1 cellular context compared by ENCODE assay signal in the genomic region with DNA sequence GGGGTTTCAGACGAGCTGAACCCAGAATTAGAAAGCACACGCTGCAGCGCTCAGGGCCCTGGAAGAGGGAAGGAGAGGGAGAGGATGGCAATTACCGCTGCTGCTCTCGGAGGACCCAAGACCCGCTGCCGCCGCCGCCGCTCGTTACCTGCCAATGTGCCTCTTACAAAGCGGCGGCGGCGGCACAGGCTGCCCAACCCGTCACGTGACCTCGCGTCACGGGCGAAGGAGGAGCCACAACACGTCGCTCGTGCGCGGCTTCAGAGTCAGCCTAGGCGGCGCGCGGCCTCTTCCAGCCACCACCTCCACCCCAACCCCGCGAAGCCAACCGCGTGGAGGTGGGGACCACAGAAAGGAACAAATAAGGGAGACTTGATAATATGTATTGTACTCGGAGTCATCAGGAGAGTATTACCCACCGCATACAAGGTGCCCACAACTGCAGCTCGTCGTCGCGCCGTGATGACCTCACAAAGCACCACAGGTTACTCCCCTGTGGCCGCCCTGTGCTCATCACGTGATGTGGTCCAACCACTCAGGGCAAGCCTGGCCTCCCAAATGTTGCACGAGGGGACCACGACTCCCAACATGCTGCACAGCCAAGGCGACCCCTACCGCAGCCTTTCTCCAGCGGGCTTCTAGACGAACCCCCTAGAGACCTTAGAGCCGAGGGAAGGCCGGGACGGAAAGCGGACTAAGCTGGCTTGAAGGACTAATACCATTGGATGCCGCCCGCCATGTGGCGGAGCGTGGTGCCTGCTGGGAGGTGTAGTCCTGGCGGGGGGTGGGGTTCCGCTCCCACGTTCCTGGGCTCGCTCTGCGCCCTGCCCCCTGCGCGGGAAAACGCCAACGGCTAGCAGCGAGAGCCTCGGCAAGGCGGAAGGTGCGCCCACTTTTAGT.
TF ChIP-seq lines count a peak whose summit lies in the region.

A gene with protein sequence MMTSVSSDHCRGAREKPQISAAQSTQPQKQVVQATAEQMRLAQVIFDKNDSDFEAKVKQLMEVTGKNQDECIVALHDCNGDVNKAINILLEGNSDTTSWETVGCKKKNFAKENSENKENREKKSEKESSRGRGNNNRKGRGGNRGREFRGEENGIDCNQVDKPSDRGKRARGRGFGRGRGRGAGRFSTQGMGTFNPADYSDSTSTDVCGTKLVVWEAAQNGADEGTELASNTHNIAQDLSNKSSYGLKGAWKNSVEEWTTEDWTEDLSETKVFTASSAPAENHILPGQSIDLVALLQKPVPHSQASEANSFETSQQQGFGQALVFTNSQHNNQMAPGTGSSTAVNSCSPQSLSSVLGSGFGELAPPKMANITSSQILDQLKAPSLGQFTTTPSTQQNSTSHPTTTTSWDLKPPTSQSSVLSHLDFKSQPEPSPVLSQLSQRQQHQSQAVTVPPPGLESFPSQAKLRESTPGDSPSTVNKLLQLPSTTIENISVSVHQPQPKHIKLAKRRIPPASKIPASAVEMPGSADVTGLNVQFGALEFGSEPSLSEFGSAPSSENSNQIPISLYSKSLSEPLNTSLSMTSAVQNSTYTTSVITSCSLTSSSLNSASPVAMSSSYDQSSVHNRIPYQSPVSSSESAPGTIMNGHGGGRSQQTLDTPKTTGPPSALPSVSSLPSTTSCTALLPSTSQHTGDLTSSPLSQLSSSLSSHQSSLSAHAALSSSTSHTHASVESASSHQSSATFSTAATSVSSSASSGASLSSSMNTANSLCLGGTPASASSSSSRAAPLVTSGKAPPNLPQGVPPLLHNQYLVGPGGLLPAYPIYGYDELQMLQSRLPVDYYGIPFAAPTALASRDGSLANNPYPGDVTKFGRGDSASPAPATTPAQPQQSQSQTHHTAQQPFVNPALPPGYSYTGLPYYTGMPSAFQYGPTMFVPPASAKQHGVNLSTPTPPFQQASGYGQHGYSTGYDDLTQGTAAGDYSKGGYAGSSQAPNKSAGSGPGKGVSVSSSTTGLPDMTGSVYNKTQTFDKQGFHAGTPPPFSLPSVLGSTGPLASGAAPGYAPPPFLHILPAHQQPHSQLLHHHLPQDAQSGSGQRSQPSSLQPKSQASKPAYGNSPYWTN (minus strand): TSS at position 158 of the 900 bp plus-strand sequence. CDS start 31,739 bp downstream, outside the sequence.

TF ChIP-seq in GM12878, 131 proteins besides CTCF, POLR2A, EP300 and RAD21 (continued from another document and continues in another):
- TF ChIP-seq MYC (IDR thresholded peaks at IDR 0.05; ENCODE audit: insufficient read depth, insufficient read length, insufficient replicate concordance, low read length, severe bottlenecking) (peak; percentile 90), RELA (IDR thresholded peaks at IDR 0.05; ENCODE audit: borderline replicate concordance, partially characterized antibody) (peak; percentile 71), BCL11A (IDR thresholded peaks at IDR 0.05; ENCODE audit: low read depth, low read length) (no peak), TAF1 (IDR thresholded peaks at IDR 0.05; ENCODE audit: borderline replicate concordance, low read depth, low read length) (peak; percentile 96), CHD1 (IDR thresholded peaks at IDR 0.05; ENCODE audit: low read depth, low read length) (0 out of 2 replicates have a peak, but pooled peaks have one; percentile 76), ZZZ3 (IDR thresholded peaks at IDR 0.05; ENCODE audit: control insufficient read depth, insufficient read length, low read depth) (no peak), NR2C1 (IDR thresholded peaks at IDR 0.05) (peak; percentile 42), SMC3 (IDR thresholded peaks at IDR 0.05; ENCODE audit: borderline replicate concordance, low read length) (no peak), ETV6 (conservative IDR thresholded peaks at IDR 0.05 in 1 of 2, IDR thresholded peaks at IDR 0.05 in 1 of 2; ENCODE audit: borderline replicate concordance in 1 of 2, low read depth in 1 of 2) (peak in 1 of 2 experiments; percentile 17; a peak in 1 of 4 replicates), TARDBP (IDR thresholded peaks at IDR 0.05; ENCODE audit: borderline replicate concordance) (no peak; the same call in none of the 2 replicates), HDAC2 (IDR thresholded peaks at IDR 0.05) (no peak), BRCA1 (IDR thresholded peaks at IDR 0.05; ENCODE audit: low read depth, low read length) (no peak), RBBP5 (conservative IDR thresholded peaks at IDR 0.05) (no peak), TCF7 (IDR thresholded peaks at IDR 0.05; ENCODE audit: borderline replicate concordance) (no peak), EED (IDR thresholded peaks at IDR 0.05; ENCODE audit: low read depth) (peak; percentile 48; the same call in 1 of the 2 replicates), NR2C2 (IDR thresholded peaks at IDR 0.05; ENCODE audit: borderline replicate concordance, control insufficient read depth, insufficient read length, low read depth) (no peak), BMI1 (IDR thresholded peaks at IDR 0.05; ENCODE audit: borderline replicate concordance) (no peak), ZNF217 (IDR thresholded peaks at IDR 0.05) (no peak; the same call in 1 of the 2 replicates), NFYA (IDR thresholded peaks at IDR 0.05; ENCODE audit: borderline replicate concordance, low read depth, low read length) (no peak), NFIC (IDR thresholded peaks at IDR 0.05; ENCODE audit: low read depth, low read length) (peak; percentile 26; the same call in 1 of the 2 replicates), WRNIP1 (IDR thresholded peaks at IDR 0.05; ENCODE audit: borderline replicate concordance, low read depth, low read length) (no peak), HCFC1 (IDR thresholded peaks at IDR 0.05; ENCODE audit: low read length) (peak; percentile 90), ESRRA (IDR thresholded peaks at IDR 0.05; ENCODE audit: low read length) (no peak), ATF7 (IDR thresholded peaks at IDR 0.05; ENCODE audit: low read depth) (peak; percentile 78), POLR2AphosphoS5 (IDR thresholded peaks at IDR 0.05; ENCODE audit: low read length) (peak; percentile 97), FOXM1 (IDR thresholded peaks at IDR 0.05; ENCODE audit: low read depth, low read length) (no peak), NBN (IDR thresholded peaks at IDR 0.05) (peak; percentile 99), JUND (IDR thresholded peaks at IDR 0.05; ENCODE audit: low read depth, low read length) (no peak), FOS (IDR thresholded peaks at IDR 0.05; ENCODE audit: borderline replicate concordance, extremely low read depth, insufficient read length) (no peak), RUNX3 (IDR thresholded peaks at IDR 0.05; ENCODE audit: low read length) (peak; percentile 71), SMAD1 (IDR thresholded peaks at IDR 0.05; ENCODE audit: low read depth, partially characterized antibody) (no peak), MEF2B (IDR thresholded peaks at IDR 0.05; ENCODE audit: partially characterized antibody, poor library complexity, severe bottlenecking) (peak; percentile 97), SIN3A (IDR thresholded peaks at IDR 0.05; ENCODE audit: low read depth, low read length) (peak; percentile 90), STAT3 (IDR thresholded peaks at IDR 0.05; ENCODE audit: low read depth, low read length) (no peak), SMAD5 (IDR thresholded peaks at IDR 0.05; ENCODE audit: low read depth) (no peak), CREM (IDR thresholded peaks at IDR 0.05; ENCODE audit: low read depth) (peak; percentile 99), CREB1 (IDR thresholded peaks at IDR 0.05; ENCODE audit: low read depth) (peak; percentile 98), TCF12 (IDR thresholded peaks at IDR 0.05; ENCODE audit: low read depth, low read length) (peak; percentile 75)
- TF ChIP-seq, protein P1, sequence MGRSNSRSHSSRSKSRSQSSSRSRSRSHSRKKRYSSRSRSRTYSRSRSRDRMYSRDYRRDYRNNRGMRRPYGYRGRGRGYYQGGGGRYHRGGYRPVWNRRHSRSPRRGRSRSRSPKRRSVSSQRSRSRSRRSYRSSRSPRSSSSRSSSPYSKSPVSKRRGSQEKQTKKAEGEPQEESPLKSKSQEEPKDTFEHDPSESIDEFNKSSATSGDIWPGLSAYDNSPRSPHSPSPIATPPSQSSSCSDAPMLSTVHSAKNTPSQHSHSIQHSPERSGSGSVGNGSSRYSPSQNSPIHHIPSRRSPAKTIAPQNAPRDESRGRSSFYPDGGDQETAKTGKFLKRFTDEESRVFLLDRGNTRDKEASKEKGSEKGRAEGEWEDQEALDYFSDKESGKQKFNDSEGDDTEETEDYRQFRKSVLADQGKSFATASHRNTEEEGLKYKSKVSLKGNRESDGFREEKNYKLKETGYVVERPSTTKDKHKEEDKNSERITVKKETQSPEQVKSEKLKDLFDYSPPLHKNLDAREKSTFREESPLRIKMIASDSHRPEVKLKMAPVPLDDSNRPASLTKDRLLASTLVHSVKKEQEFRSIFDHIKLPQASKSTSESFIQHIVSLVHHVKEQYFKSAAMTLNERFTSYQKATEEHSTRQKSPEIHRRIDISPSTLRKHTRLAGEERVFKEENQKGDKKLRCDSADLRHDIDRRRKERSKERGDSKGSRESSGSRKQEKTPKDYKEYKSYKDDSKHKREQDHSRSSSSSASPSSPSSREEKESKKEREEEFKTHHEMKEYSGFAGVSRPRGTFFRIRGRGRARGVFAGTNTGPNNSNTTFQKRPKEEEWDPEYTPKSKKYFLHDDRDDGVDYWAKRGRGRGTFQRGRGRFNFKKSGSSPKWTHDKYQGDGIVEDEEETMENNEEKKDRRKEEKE (IDR thresholded peaks at IDR 0.05) = no peak
- TF ChIP-seq, protein P2, sequence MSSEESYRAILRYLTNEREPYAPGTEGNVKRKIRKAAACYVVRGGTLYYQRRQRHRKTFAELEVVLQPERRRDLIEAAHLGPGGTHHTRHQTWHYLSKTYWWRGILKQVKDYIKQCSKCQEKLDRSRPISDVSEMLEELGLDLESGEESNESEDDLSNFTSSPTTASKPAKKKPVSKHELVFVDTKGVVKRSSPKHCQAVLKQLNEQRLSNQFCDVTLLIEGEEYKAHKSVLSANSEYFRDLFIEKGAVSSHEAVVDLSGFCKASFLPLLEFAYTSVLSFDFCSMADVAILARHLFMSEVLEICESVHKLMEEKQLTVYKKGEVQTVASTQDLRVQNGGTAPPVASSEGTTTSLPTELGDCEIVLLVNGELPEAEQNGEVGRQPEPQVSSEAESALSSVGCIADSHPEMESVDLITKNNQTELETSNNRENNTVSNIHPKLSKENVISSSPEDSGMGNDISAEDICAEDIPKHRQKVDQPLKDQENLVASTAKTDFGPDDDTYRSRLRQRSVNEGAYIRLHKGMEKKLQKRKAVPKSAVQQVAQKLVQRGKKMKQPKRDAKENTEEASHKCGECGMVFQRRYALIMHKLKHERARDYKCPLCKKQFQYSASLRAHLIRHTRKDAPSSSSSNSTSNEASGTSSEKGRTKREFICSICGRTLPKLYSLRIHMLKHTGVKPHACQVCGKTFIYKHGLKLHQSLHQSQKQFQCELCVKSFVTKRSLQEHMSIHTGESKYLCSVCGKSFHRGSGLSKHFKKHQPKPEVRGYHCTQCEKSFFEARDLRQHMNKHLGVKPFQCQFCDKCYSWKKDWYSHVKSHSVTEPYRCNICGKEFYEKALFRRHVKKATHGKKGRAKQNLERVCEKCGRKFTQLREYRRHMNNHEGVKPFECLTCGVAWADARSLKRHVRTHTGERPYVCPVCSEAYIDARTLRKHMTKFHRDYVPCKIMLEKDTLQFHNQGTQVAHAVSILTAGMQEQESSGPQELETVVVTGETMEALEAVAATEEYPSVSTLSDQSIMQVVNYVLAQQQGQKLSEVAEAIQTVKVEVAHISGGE (CRISPR knock-in tag; IDR thresholded peaks at IDR 0.05) = 0 out of 2 replicates have a peak, but pooled peaks have one; percentile 9
- TF ChIP-seq, protein P3, sequence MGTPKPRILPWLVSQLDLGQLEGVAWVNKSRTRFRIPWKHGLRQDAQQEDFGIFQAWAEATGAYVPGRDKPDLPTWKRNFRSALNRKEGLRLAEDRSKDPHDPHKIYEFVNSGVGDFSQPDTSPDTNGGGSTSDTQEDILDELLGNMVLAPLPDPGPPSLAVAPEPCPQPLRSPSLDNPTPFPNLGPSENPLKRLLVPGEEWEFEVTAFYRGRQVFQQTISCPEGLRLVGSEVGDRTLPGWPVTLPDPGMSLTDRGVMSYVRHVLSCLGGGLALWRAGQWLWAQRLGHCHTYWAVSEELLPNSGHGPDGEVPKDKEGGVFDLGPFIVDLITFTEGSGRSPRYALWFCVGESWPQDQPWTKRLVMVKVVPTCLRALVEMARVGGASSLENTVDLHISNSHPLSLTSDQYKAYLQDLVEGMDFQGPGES (IDR thresholded peaks at IDR 0.05) = peak; percentile 72
- TF ChIP-seq, protein P4, sequence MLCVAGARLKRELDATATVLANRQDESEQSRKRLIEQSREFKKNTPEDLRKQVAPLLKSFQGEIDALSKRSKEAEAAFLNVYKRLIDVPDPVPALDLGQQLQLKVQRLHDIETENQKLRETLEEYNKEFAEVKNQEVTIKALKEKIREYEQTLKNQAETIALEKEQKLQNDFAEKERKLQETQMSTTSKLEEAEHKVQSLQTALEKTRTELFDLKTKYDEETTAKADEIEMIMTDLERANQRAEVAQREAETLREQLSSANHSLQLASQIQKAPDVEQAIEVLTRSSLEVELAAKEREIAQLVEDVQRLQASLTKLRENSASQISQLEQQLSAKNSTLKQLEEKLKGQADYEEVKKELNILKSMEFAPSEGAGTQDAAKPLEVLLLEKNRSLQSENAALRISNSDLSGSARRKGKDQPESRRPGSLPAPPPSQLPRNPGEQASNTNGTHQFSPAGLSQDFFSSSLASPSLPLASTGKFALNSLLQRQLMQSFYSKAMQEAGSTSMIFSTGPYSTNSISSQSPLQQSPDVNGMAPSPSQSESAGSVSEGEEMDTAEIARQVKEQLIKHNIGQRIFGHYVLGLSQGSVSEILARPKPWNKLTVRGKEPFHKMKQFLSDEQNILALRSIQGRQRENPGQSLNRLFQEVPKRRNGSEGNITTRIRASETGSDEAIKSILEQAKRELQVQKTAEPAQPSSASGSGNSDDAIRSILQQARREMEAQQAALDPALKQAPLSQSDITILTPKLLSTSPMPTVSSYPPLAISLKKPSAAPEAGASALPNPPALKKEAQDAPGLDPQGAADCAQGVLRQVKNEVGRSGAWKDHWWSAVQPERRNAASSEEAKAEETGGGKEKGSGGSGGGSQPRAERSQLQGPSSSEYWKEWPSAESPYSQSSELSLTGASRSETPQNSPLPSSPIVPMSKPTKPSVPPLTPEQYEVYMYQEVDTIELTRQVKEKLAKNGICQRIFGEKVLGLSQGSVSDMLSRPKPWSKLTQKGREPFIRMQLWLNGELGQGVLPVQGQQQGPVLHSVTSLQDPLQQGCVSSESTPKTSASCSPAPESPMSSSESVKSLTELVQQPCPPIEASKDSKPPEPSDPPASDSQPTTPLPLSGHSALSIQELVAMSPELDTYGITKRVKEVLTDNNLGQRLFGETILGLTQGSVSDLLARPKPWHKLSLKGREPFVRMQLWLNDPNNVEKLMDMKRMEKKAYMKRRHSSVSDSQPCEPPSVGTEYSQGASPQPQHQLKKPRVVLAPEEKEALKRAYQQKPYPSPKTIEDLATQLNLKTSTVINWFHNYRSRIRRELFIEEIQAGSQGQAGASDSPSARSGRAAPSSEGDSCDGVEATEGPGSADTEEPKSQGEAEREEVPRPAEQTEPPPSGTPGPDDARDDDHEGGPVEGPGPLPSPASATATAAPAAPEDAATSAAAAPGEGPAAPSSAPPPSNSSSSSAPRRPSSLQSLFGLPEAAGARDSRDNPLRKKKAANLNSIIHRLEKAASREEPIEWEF (IDR thresholded peaks at IDR 0.05; ENCODE audit: insufficient replicate concordance, low read depth, low read length) = no peak
- TF ChIP-seq, protein P5, sequence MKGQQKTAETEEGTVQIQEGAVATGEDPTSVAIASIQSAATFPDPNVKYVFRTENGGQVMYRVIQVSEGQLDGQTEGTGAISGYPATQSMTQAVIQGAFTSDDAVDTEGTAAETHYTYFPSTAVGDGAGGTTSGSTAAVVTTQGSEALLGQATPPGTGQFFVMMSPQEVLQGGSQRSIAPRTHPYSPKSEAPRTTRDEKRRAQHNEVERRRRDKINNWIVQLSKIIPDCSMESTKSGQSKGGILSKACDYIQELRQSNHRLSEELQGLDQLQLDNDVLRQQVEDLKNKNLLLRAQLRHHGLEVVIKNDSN (IDR thresholded peaks at IDR 0.05; ENCODE audit: borderline replicate concordance, extremely low read length, insufficient read depth, low read depth, low read length) = peak; percentile 93
